Comparison of ENCODE assay signal across 1 cellular context in genomic region chr20:3795511-3796468, GRCh38.
TF ChIP-seq lines count a peak whose summit lies in the region.

Gene CDC25B (plus strand): TSS chr20:3796310. CDS start chr20:3796532, 222 bp downstream.

TF ChIP-seq in K562, 482 proteins besides CTCF, POLR2A, EP300 and RAD21 (continued from another document and continues in another):
- no peak for TF ChIP-seq TSHZ1 (CRISPR knock-in tag; IDR thresholded peaks at IDR 0.05)
- TF ChIP-seq RUNX1 (IDR thresholded peaks at IDR 0.05; ENCODE audit: low read depth): no peak
- no peak for TF ChIP-seq XRCC3 (IDR thresholded peaks at IDR 0.05)
- no peak for TF ChIP-seq SMAD1 (IDR thresholded peaks at IDR 0.05; ENCODE audit: low read depth, low read length, partially characterized antibody)
- TF ChIP-seq ZNF695 (CRISPR knock-in tag; IDR thresholded peaks at IDR 0.05): no peak
- TF ChIP-seq, protein P1, sequence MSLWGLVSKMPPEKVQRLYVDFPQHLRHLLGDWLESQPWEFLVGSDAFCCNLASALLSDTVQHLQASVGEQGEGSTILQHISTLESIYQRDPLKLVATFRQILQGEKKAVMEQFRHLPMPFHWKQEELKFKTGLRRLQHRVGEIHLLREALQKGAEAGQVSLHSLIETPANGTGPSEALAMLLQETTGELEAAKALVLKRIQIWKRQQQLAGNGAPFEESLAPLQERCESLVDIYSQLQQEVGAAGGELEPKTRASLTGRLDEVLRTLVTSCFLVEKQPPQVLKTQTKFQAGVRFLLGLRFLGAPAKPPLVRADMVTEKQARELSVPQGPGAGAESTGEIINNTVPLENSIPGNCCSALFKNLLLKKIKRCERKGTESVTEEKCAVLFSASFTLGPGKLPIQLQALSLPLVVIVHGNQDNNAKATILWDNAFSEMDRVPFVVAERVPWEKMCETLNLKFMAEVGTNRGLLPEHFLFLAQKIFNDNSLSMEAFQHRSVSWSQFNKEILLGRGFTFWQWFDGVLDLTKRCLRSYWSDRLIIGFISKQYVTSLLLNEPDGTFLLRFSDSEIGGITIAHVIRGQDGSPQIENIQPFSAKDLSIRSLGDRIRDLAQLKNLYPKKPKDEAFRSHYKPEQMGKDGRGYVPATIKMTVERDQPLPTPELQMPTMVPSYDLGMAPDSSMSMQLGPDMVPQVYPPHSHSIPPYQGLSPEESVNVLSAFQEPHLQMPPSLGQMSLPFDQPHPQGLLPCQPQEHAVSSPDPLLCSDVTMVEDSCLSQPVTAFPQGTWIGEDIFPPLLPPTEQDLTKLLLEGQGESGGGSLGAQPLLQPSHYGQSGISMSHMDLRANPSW (CRISPR knock-in tag; IDR thresholded peaks at IDR 0.05): no peak
- TF ChIP-seq NEUROD1 (IDR thresholded peaks at IDR 0.05; ENCODE audit: borderline replicate concordance, low read depth, low read length, partially characterized antibody): no peak
- no peak for TF ChIP-seq ZBTB26 (CRISPR knock-in tag; IDR thresholded peaks at IDR 0.05)
- peak; percentile 16; the same call in 1 of the 2 replicates for TF ChIP-seq NFRKB (IDR thresholded peaks at IDR 0.05; ENCODE audit: low read depth)
- TF ChIP-seq KDM4B (IDR thresholded peaks at IDR 0.05; ENCODE audit: borderline replicate concordance in 2 of 2, low read depth in 1 of 2): peak in 1 of 2 experiments; percentile 34; a peak in 1 of 4 replicates
- TF ChIP-seq, protein P2, sequence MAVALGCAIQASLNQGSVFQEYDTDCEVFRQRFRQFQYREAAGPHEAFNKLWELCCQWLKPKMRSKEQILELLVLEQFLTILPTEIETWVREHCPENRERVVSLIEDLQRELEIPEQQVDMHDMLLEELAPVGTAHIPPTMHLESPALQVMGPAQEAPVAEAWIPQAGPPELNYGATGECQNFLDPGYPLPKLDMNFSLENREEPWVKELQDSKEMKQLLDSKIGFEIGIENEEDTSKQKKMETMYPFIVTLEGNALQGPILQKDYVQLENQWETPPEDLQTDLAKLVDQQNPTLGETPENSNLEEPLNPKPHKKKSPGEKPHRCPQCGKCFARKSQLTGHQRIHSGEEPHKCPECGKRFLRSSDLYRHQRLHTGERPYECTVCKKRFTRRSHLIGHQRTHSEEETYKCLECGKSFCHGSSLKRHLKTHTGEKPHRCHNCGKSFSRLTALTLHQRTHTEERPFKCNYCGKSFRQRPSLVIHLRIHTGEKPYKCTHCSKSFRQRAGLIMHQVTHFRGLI (CRISPR knock-in tag; IDR thresholded peaks at IDR 0.05): no peak
- TF ChIP-seq TARDBP (IDR thresholded peaks at IDR 0.05): no peak
- TF ChIP-seq RCOR1 (IDR thresholded peaks at IDR 0.05; ENCODE audit: borderline replicate concordance in 1 of 2, low read depth in 2 of 2, low read length in 2 of 2): peak; percentile 54 to 94
- no peak for TF ChIP-seq ZNF778 (CRISPR knock-in tag; IDR thresholded peaks at IDR 0.05)
- TF ChIP-seq ZKSCAN3 (CRISPR knock-in tag; IDR thresholded peaks at IDR 0.05): no peak
- TF ChIP-seq HMG20B (CRISPR knock-in tag; IDR thresholded peaks at IDR 0.05): no peak
- TF ChIP-seq HDAC2 (IDR thresholded peaks at IDR 0.05): peak; percentile 97
- no peak for TF ChIP-seq NELFE (IDR thresholded peaks at IDR 0.05; ENCODE audit: insufficient read depth, insufficient read length)
- TF ChIP-seq ZNF318 (IDR thresholded peaks at IDR 0.05; ENCODE audit: borderline replicate concordance in 1 of 2, low read depth in 1 of 2): no peak
- TF ChIP-seq ZNF507 (tag; conservative IDR thresholded peaks at IDR 0.05): no peak
- no peak; the same call in 1 of the 2 replicates for TF ChIP-seq TCF3 (CRISPR knock-in tag; IDR thresholded peaks at IDR 0.05)
- no peak for TF ChIP-seq SFPQ (IDR thresholded peaks at IDR 0.05; ENCODE audit: low read depth, low read length)
- TF ChIP-seq SMARCA5 (IDR thresholded peaks at IDR 0.05): peak; percentile 95
- TF ChIP-seq, protein P3, sequence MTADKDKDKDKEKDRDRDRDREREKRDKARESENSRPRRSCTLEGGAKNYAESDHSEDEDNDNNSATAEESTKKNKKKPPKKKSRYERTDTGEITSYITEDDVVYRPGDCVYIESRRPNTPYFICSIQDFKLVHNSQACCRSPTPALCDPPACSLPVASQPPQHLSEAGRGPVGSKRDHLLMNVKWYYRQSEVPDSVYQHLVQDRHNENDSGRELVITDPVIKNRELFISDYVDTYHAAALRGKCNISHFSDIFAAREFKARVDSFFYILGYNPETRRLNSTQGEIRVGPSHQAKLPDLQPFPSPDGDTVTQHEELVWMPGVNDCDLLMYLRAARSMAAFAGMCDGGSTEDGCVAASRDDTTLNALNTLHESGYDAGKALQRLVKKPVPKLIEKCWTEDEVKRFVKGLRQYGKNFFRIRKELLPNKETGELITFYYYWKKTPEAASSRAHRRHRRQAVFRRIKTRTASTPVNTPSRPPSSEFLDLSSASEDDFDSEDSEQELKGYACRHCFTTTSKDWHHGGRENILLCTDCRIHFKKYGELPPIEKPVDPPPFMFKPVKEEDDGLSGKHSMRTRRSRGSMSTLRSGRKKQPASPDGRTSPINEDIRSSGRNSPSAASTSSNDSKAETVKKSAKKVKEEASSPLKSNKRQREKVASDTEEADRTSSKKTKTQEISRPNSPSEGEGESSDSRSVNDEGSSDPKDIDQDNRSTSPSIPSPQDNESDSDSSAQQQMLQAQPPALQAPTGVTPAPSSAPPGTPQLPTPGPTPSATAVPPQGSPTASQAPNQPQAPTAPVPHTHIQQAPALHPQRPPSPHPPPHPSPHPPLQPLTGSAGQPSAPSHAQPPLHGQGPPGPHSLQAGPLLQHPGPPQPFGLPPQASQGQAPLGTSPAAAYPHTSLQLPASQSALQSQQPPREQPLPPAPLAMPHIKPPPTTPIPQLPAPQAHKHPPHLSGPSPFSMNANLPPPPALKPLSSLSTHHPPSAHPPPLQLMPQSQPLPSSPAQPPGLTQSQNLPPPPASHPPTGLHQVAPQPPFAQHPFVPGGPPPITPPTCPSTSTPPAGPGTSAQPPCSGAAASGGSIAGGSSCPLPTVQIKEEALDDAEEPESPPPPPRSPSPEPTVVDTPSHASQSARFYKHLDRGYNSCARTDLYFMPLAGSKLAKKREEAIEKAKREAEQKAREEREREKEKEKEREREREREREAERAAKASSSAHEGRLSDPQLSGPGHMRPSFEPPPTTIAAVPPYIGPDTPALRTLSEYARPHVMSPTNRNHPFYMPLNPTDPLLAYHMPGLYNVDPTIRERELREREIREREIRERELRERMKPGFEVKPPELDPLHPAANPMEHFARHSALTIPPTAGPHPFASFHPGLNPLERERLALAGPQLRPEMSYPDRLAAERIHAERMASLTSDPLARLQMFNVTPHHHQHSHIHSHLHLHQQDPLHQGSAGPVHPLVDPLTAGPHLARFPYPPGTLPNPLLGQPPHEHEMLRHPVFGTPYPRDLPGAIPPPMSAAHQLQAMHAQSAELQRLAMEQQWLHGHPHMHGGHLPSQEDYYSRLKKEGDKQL (CRISPR knock-in tag; IDR thresholded peaks at IDR 0.05; ENCODE audit: borderline replicate concordance): no peak
- TF ChIP-seq ZBTB8A (IDR thresholded peaks at IDR 0.05; ENCODE audit: partially characterized antibody): no peak
